ENCODE assay signal across 15 cellular contexts in genomic region chr5:66477591-66477990, GRCh38.
"Had no signal": no experiment of that assay in that cellular context is flagged by ENCODE, and none has a peak within 500 bp of the region (broad histone marks: within the 10 kb centered on the region; RNA-seq: fewer than 3 reads in every experiment).

No MANE protein-coding gene starts in this region.

- H3K27me3 ChIP-seq: colonic mucosa, neutrophil, tibial artery, upper lobe of left lung, uterus had no signal

- H3K36me3 ChIP-seq: colonic mucosa, neutrophil, tibial artery, upper lobe of left lung, uterus had no signal

- H3K27ac Mint-ChIP-seq: immature natural killer cell; naive thymus-derived CD8-positive, alpha-beta T cell; stimulated activated effector memory CD8-positive, alpha-beta T cell treated with anti-CD3 and anti-CD28 coated beads, Interleukin-12 subunit alpha, Interleukin-12 subunit beta, amount 100 ng/mL, for 72 hours had no signal

- H3K27ac ChIP-seq: colonic mucosa, neutrophil, tibial artery, upper lobe of left lung, uterus had no signal

- H3K4me3 Mint-ChIP-seq: immature natural killer cell; naive thymus-derived CD8-positive, alpha-beta T cell; stimulated activated effector memory CD8-positive, alpha-beta T cell treated with anti-CD3 and anti-CD28 coated beads, Interleukin-12 subunit alpha, Interleukin-12 subunit beta, amount 100 ng/mL, for 72 hours had no signal

- H3K4me3 ChIP-seq: colonic mucosa, tibial artery, upper lobe of left lung, uterus had no signal

- H3K9me3 ChIP-seq: colonic mucosa, neutrophil, upper lobe of left lung, uterus had no signal

- H3K36me3 Mint-ChIP-seq: stimulated activated effector memory CD8-positive, alpha-beta T cell treated with anti-CD3 and anti-CD28 coated beads, Interleukin-12 subunit alpha, Interleukin-12 subunit beta, amount 100 ng/mL, for 72 hours had no signal

- H3K4me1 Mint-ChIP-seq: immature natural killer cell; stimulated activated effector memory CD8-positive, alpha-beta T cell treated with anti-CD3 and anti-CD28 coated beads, Interleukin-12 subunit alpha, Interleukin-12 subunit beta, amount 100 ng/mL, for 72 hours had no signal

- ATAC-seq: naive thymus-derived CD8-positive, alpha-beta T cell; stimulated activated effector memory CD8-positive, alpha-beta T cell treated with anti-CD3 and anti-CD28 coated beads, Interleukin-12 subunit alpha, Interleukin-12 subunit beta, amount 100 ng/mL, for 72 hours; stimulated activated naive CD8-positive, alpha-beta T cell treated with anti-CD3 and anti-CD28 coated beads, Interleukin-15, Interleukin-2, amounts not matched to agents 100 U/mL and 50 U/mL, for 24 hours had no signal

- DNase-seq: colonic mucosa; dermis blood vessel endothelial cell; erythroblast; foreskin melanocyte; immature natural killer cell; naive thymus-derived CD8-positive, alpha-beta T cell; posterior cingulate gyrus; small intestine; stimulated activated CD4-positive, alpha-beta T cell treated with anti-CD3 and anti-CD28 coated beads, Interleukin-2, amount 100 ng/mL, for 48 hours; stimulated activated naive CD8-positive, alpha-beta T cell treated with anti-CD3 and anti-CD28 coated beads, Interleukin-15, Interleukin-2, amounts not matched to agents 100 U/mL and 50 U/mL, for 24 hours; tibial artery; upper lobe of left lung; uterus had no signal

- H3K4me1 ChIP-seq: colonic mucosa, tibial artery, upper lobe of left lung, uterus had no signal
